10 cellular contexts compared by ENCODE assay signal in the genomic region with DNA sequence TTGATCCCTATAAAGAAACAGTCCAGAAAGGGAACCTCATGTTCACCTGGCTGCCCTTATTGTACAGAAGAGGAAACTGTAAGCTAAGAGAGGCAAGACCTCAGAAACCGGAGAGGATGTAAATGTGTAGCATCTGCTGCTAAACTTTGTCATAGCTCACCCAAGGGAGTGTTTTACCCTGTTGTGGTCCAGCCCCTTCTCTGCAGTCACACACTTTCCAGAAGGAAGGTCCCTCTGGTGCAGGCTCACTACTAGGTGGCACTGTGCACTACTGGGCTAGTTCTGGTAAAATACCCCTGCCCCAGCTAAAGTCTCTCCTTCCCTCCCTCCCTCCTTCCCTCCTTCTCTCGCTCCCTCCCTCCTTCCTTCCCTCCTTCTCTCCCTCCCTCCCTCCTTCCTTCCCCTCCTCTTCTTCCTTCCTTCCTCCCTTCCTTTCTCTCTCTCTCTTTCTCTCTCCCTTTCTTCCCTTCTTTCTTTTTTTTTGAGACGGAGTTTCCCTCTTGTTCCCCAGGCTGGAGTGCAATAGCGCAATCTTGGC. TPM values are rescaled to one million over a fixed set of nuclear protein-coding genes. Genes with fewer than 3 reads are reported as not detected.
DNase-seq lines count a peak whose midpoint lies in the region; ATAC-seq and TF ChIP-seq lines count a peak whose summit lies in the region.
"Had no signal": no experiment of that assay in that cellular context is flagged by ENCODE, and none has a peak within 500 bp of the region (broad histone marks: within the 10 kb centered on the region; RNA-seq: fewer than 3 reads in every experiment).

No MANE protein-coding gene starts in this region.

- H3K9me3 ChIP-seq in mucosa of descending colon (no peaks in the 10 kb centered on the region), left ventricle myocardium inferior (replicated peaks) (peaks cover 1% of the 10 kb centered on the region)

- intact Hi-C loops in mucosa of descending colon (cut with DNase I, micrococcal nuclease) (no loop called here), left ventricle myocardium inferior (cut with micrococcal nuclease) (no loop called here)

- TF ChIP-seq CTCF in mucosa of descending colon (IDR thresholded peaks at IDR 0.05) (no peak), left ventricle myocardium inferior (IDR thresholded peaks at IDR 0.05; ENCODE audit: borderline replicate concordance) (no peak)

- H3K4me3 ChIP-seq in mucosa of descending colon = no peak overlapping the region
- no peak overlapping the region for H3K4me3 ChIP-seq in left ventricle myocardium inferior
- H3K4me3 ChIP-seq: GM23338 had no signal

- no peaks in the 10 kb centered on the region for H3K36me3 ChIP-seq in mucosa of descending colon (ENCODE audit: low read depth)
- no peaks in the 10 kb centered on the region for H3K36me3 ChIP-seq in left ventricle myocardium inferior

- no peaks in the 10 kb centered on the region for H3K4me1 ChIP-seq in mucosa of descending colon (ENCODE audit: low read depth)
- H3K4me1 ChIP-seq in left ventricle myocardium inferior = no peaks in the 10 kb centered on the region

- peak; percentile 15 for DNase-seq in NCI-H226
- no peak for DNase-seq in mucosa of descending colon
- DNase-seq in NCI-H2081 (lab: John Stamatoyannopoulos, UW) = no peak
- DNase-seq in COLO829 (ENCODE audit: low spot score) = no peak
- DNase-seq in left ventricle myocardium inferior = no peak
- DNase-seq: stimulated activated CD4-positive, alpha-beta T cell treated with anti-CD3 and anti-CD28 coated beads, Interleukin-4, amount 100 ng/mL, for 1 hour had no signal

- H3K27me3 ChIP-seq in left ventricle myocardium inferior (ENCODE audit: low read depth) = peaks cover 27% of the 10 kb centered on the region

- ATAC-seq in GM18520 (IDR thresholded peaks at IDR 0.05; ENCODE audit: unreplicated experiment) (peak; percentile 77), HG02642 (IDR thresholded peaks at IDR 0.05; ENCODE audit: poor library complexity, unreplicated experiment) (peak; percentile 85), mucosa of descending colon (peak; percentile 38), HG02970 (IDR thresholded peaks at IDR 0.05; ENCODE audit: low FRiP score, unreplicated experiment) (no peak)
- ATAC-seq: GM23338 had no signal

- H3K27ac ChIP-seq in left ventricle myocardium inferior (replicated peaks) = no peak overlapping the region

RNA-seq across cellular contexts. Expression of gene LCOR, which starts 42.5 kb away (rescaled TPM):
- 100 to 1,000 TPM in 1 of 3 donors, 10 to 100 TPM in 2; 70.4 to 106 (median 93.0) TPM for total RNA-seq in mucosa of descending colon
- total RNA-seq in left ventricle myocardium inferior = 18.9 TPM
